15 cellular contexts compared by ENCODE assay signal in genomic region chr20:63029358-63030121, GRCh38. TPM values are rescaled to one million over a fixed set of nuclear protein-coding genes. Genes with fewer than 3 reads are reported as not detected.
DNase-seq lines count a peak whose midpoint lies in the region; FAIRE-seq and TF ChIP-seq lines count a peak whose summit lies in the region.
"Had no signal": no experiment of that assay in that cellular context is flagged by ENCODE, and none has a peak within 500 bp of the region (broad histone marks: within the 10 kb centered on the region; RNA-seq: fewer than 3 reads in every experiment).

No MANE protein-coding gene starts in this region.

- no peaks in the 10 kb centered on the region for H3K9me3 Mint-ChIP-seq in activated naive CD4-positive, alpha-beta T cell treated with anti-CD3 and anti-CD28 coated beads for 36 hours
- H3K9me3 Mint-ChIP-seq in T-helper 2 cell treated with Interferon-gamma antibody and Interleukin-4, amounts not matched to agents 5 μg/mL and 100 μg/mL, for 36 hours = no peaks in the 10 kb centered on the region
- H3K9me3 Mint-ChIP-seq: neural crest cell had no signal

- H3K36me3 Mint-ChIP-seq in activated naive CD4-positive, alpha-beta T cell treated with anti-CD3 and anti-CD28 coated beads for 36 hours (ENCODE audit: low read depth) = no peaks in the 10 kb centered on the region
- H3K36me3 Mint-ChIP-seq in T-helper 2 cell treated with Interferon-gamma antibody and Interleukin-4, amounts not matched to agents 5 μg/mL and 100 μg/mL, for 36 hours (ENCODE audit: low read depth) = no peaks in the 10 kb centered on the region

- DNase-seq in activated naive CD4-positive, alpha-beta T cell treated with anti-CD3 and anti-CD28 coated beads for 36 hours = peak; percentile 64
- no peak for DNase-seq in activated naive CD4-positive, alpha-beta T cell treated with Interleukin-2 at 50 U/mL for 16 hours
- DNase-seq in HK-2 (ENCODE audit: unreplicated experiment) (peak; percentile 41), bronchial epithelial cell (ENCODE audit: low read depth) (peak; percentile 10), retina (peak; percentile 77), NOMO-1 (lab: John Stamatoyannopoulos, UW; ENCODE audit: unreplicated experiment in 2 of 2) (no peak)
- DNase-seq in T-helper 2 cell treated with Interferon-gamma antibody and Interleukin-4, amounts not matched to agents 5 μg/mL and 100 μg/mL, for 36 hours (ENCODE audit: low spot score) = no peak
- DNase-seq in central memory CD4-positive, alpha-beta T cell = no peak
- DNase-seq: activated gamma-delta T cell, colonic mucosa, NCI-H1694 had no signal

- no peak for FAIRE-seq in bronchial epithelial cell (lab: Jason Lieb, UNC)

- intact Hi-C loops in activated naive CD4-positive, alpha-beta T cell treated with anti-CD3 and anti-CD28 coated beads for 36 hours (cut with micrococcal nuclease) = loop anchor here (2.0 kb wide), 1 partner anchor 19 kb away; no protein-coding TSS in a partner anchor

- H3K4me1 Mint-ChIP-seq in activated naive CD4-positive, alpha-beta T cell treated with anti-CD3 and anti-CD28 coated beads for 36 hours (ENCODE audit: low read depth) = peaks cover 27% of the 10 kb centered on the region
- H3K4me1 Mint-ChIP-seq in T-helper 2 cell treated with Interferon-gamma antibody and Interleukin-4, amounts not matched to agents 5 μg/mL and 100 μg/mL, for 36 hours (ENCODE audit: low read depth) = peaks cover 6% of the 10 kb centered on the region

- no peak overlapping the region for H3K4me3 ChIP-seq in bronchial epithelial cell (ENCODE audit: low read depth, low read length)
- H3K4me3 ChIP-seq: colonic mucosa, smooth muscle cell had no signal

- no peak overlapping the region for H3K27ac Mint-ChIP-seq in activated naive CD4-positive, alpha-beta T cell treated with anti-CD3 and anti-CD28 coated beads for 36 hours
- no peak overlapping the region for H3K27ac Mint-ChIP-seq in T-helper 2 cell treated with Interferon-gamma antibody and Interleukin-4, amounts not matched to agents 5 μg/mL and 100 μg/mL, for 36 hours

- no peaks in the 10 kb centered on the region for H3K36me3 ChIP-seq in bronchial epithelial cell (ENCODE audit: control insufficient read depth, insufficient read depth, low read length)
- H3K36me3 ChIP-seq: colonic mucosa had no signal

- H3K27me3 Mint-ChIP-seq in activated naive CD4-positive, alpha-beta T cell treated with anti-CD3 and anti-CD28 coated beads for 36 hours (ENCODE audit: low read depth) = peaks cover 11% of the 10 kb centered on the region
- H3K27me3 Mint-ChIP-seq in T-helper 2 cell treated with Interferon-gamma antibody and Interleukin-4, amounts not matched to agents 5 μg/mL and 100 μg/mL, for 36 hours (ENCODE audit: low read depth) = peaks cover 19% of the 10 kb centered on the region

- H3K4me3 Mint-ChIP-seq in activated naive CD4-positive, alpha-beta T cell treated with anti-CD3 and anti-CD28 coated beads for 36 hours = peak overlapping the region; percentile 21
- H3K4me3 Mint-ChIP-seq in T-helper 2 cell treated with Interferon-gamma antibody and Interleukin-4, amounts not matched to agents 5 μg/mL and 100 μg/mL, for 36 hours = no peak overlapping the region
- H3K4me3 Mint-ChIP-seq: neural crest cell had no signal

- peaks cover 19% of the 10 kb centered on the region for H3K27me3 ChIP-seq in bronchial epithelial cell (ENCODE audit: control insufficient read depth, insufficient read depth, low read length)

- no peak for TF ChIP-seq CTCF in bronchial epithelial cell (IDR thresholded peaks at IDR 0.05; ENCODE audit: insufficient read depth, low read length, severe bottlenecking)

- CTCF ChIA-PET in activated naive CD4-positive, alpha-beta T cell treated with anti-CD3 and anti-CD28 coated beads for 36 hours (lab: Charles Lee) = no interaction called here

RNA-seq across cellular contexts. Expression of gene BHLHE23, which starts 22.8 kb away (rescaled TPM):
- not detected for total RNA-seq in activated naive CD4-positive, alpha-beta T cell treated with anti-CD3 and anti-CD28 coated beads for 36 hours
- not detected in 2 replicates for total RNA-seq in bronchial epithelial cell
- total RNA-seq: colonic mucosa, kidney epithelial cell, neural crest cell, RPMI7951, smooth muscle cell had no signal

Comparison
In these comparisons a context has a peak if more than half of its experiments do, and no peak if none do; other contexts are left out.
1. DNase-seq: peak in activated naive CD4-positive, alpha-beta T cell treated with anti-CD3 and anti-CD28 coated beads for 36 hours (single experiment), HK-2 (single experiment), bronchial epithelial cell (single experiment) and retina (single experiment); none in activated naive CD4-positive, alpha-beta T cell treated with Interleukin-2 at 50 U/mL for 16 hours (single experiment), T-helper 2 cell treated with Interferon-gamma antibody and Interleukin-4, amounts not matched to agents 5 μg/mL and 100 μg/mL, for 36 hours (single experiment), NOMO-1 (0 of 2) and central memory CD4-positive, alpha-beta T cell (single experiment).